Comparison of ENCODE assay signal across 17 cellular contexts in genomic region chr2:8605350-8606065, GRCh38.
DNase-seq lines count a peak whose midpoint lies in the region; TF ChIP-seq lines count a peak whose summit lies in the region.
"Had no signal": no experiment of that assay in that cellular context is flagged by ENCODE, and none has a peak within 500 bp of the region (broad histone marks: within the 10 kb centered on the region; RNA-seq: fewer than 3 reads in every experiment).

No MANE protein-coding gene starts in this region.

- in situ Hi-C loops in astrocyte of the cerebellum (cut with HindIII; ENCODE audit: low sequenced_read_pairs) = no loop called here

- H3K4me3 ChIP-seq in LNCaP clone FGC (ENCODE audit: low read depth, low read length) = no peak overlapping the region
- H3K4me3 ChIP-seq in astrocyte of the cerebellum (ENCODE audit: low read depth, low read length) = no peak overlapping the region
- no peak overlapping the region for H3K4me3 ChIP-seq in testis

- H3K36me3 Mint-ChIP-seq in mesothelial cell of epicardium = no peaks in the 10 kb centered on the region

- H3K27ac Mint-ChIP-seq in mesothelial cell of epicardium = peak overlapping the region; percentile 63
- H3K27ac Mint-ChIP-seq: naive thymus-derived CD8-positive, alpha-beta T cell had no signal

- 85 to 92% methylated on average over 8 of the region's 8 CpGs for WGBS in testis, 2 donors

- H3K4me1 Mint-ChIP-seq in mesothelial cell of epicardium = peaks cover 61% of the 10 kb centered on the region

- no peak overlapping the region for H3K4me3 Mint-ChIP-seq in mesothelial cell of epicardium
- H3K4me3 Mint-ChIP-seq: central memory CD8-positive, alpha-beta T cell; naive thymus-derived CD8-positive, alpha-beta T cell had no signal

- TF ChIP-seq POLR2A in testis (IDR thresholded peaks at IDR 0.05) = no peak

- no peaks in the 10 kb centered on the region for H3K27me3 Mint-ChIP-seq in mesothelial cell of epicardium (ENCODE audit: low read depth)
- H3K27me3 Mint-ChIP-seq: central memory CD8-positive, alpha-beta T cell had no signal

- H3K9me3 ChIP-seq in testis = no peaks in the 10 kb centered on the region

- no peak overlapping the region for H3K27ac ChIP-seq in testis

- no peaks in the 10 kb centered on the region for H3K36me3 ChIP-seq in testis (ENCODE audit: low read depth, missing control alignments)

- peaks cover under 1% of the 10 kb centered on the region for H3K9me3 Mint-ChIP-seq in mesothelial cell of epicardium
- H3K9me3 Mint-ChIP-seq: central memory CD8-positive, alpha-beta T cell had no signal

- no peak for TF ChIP-seq CTCF in LNCaP clone FGC (IDR thresholded peaks at IDR 0.05; ENCODE audit: control insufficient read depth, extremely low read depth, insufficient read depth)
- TF ChIP-seq CTCF in astrocyte of the cerebellum (IDR thresholded peaks at IDR 0.05; ENCODE audit: low read depth, low read length, missing control alignments) = no peak
- no peak for TF ChIP-seq CTCF in mesothelial cell of epicardium (IDR thresholded peaks at IDR 0.05; ENCODE audit: unreplicated experiment)
- no peak for TF ChIP-seq CTCF in testis (IDR thresholded peaks at IDR 0.05)

- intact Hi-C loops in testis (cut with DNase I; ENCODE audit: low total_unique reads) = no loop called here

- DNase-seq in DMS53 treated with DMSO at 0.1 percent for 48 hours (lab: John Stamatoyannopoulos, UW; ENCODE audit: unreplicated experiment) (peak; percentile 34), LNCaP clone FGC (ENCODE audit: low read depth) (peak; percentile 39), astrocyte of the cerebellum (ENCODE audit: low read depth) (peak; percentile 8), mesothelial cell of epicardium (ENCODE audit: low spot score in 2 of 2, unreplicated experiment in 2 of 2) (no peak), NCI-H82 (lab: John Stamatoyannopoulos, UW) (no peak), testis (no peak)
- no peak for DNase-seq in activated CD8-positive, alpha-beta memory T cell treated with anti-CD3 and anti-CD28 coated beads, Interleukin-2, amount 50 U/mL, for 48 hours
- DNase-seq: activated CD8-positive, alpha-beta memory T cell treated with anti-CD3 and anti-CD28 coated beads for 24 hours; activated naive CD4-positive, alpha-beta T cell treated with Interleukin-2 at 50 U/mL for 16 hours; left colon; NCI-H146; NCI-H774; retina; stimulated activated CD4-positive, alpha-beta T cell treated with anti-CD3 and anti-CD28 coated beads, Interleukin-4, amount 100 ng/mL, for 1 hour; stimulated activated naive CD4-positive, alpha-beta T cell treated with Interleukin-2 at 50 U/mL for 16 hours had no signal

- H3K4me1 ChIP-seq in testis = no peaks in the 10 kb centered on the region

- no peaks in the 10 kb centered on the region for H3K27me3 ChIP-seq in testis

Comparison
In these comparisons a context has a peak if more than half of its experiments do, and no peak if none do; other contexts are left out.
1. DNase-seq: peak in DMS53 treated with DMSO at 0.1 percent for 48 hours (single experiment), LNCaP clone FGC (single experiment) and astrocyte of the cerebellum (single experiment); none in mesothelial cell of epicardium (0 of 2), activated CD8-positive, alpha-beta memory T cell treated with anti-CD3 and anti-CD28 coated beads, Interleukin-2, amount 50 U/mL, for 48 hours (single experiment), NCI-H82 (single experiment) and testis (single experiment).